Comparison of ENCODE assay signal across 17 cellular contexts in the genomic region with DNA sequence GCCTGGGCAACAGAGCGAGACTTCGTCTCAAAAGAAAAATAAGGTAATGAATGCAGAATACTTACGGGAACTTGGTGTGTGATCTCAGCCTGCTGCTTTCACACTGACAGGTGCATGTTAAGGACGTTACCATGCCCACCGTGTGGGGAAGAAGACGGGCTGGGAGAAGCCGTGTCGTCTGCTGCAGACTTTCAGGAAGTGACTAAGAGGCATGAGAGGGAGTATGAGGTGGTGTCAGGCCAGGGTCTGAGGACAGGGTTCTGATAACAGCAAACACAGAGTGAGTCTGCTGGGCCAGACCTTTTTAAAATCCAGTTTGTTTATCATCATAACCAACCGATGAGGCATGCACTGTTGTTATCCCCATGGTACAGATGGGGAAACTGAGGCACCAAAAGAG. TPM values are rescaled to one million over a fixed set of nuclear protein-coding genes. Genes with fewer than 3 reads are reported as not detected.
DNase-seq lines count a peak whose midpoint lies in the region; ATAC-seq, FAIRE-seq and TF ChIP-seq lines count a peak whose summit lies in the region.
"Had no signal": no experiment of that assay in that cellular context is flagged by ENCODE, and none has a peak within 500 bp of the region (broad histone marks: within the 10 kb centered on the region; RNA-seq: fewer than 3 reads in every experiment).

No MANE protein-coding gene starts in this region.

- DNase-seq in SK-N-SH (no peak), OCI-M1 (lab: John Stamatoyannopoulos, UW) (peak; percentile 52), bronchial epithelial cell (ENCODE audit: low read depth) (peak; percentile 25), erythroblast (lab: John Stamatoyannopoulos, UW) (no peak), NCI-H446 treated with DMSO at 0.1 percent for 48 hours (lab: John Stamatoyannopoulos, UW) (no peak), left ventricle myocardium superior (no peak)
- DNase-seq in stimulated activated CD4-positive, alpha-beta T cell treated with anti-CD3 and anti-CD28 coated beads, Interleukin-15, amount 100 ng/mL, for 24 hours, result peak; percentile 37
- DNase-seq: activated CD4-positive, alpha-beta T cell treated with anti-CD3 and anti-CD28 coated beads for 4 hours; foreskin melanocyte; GOT3; left cardiac atrium; natural killer cell; NCI-H1436; NCI-H748 treated with DMSO at 0.1 percent for 48 hours had no signal

- ATAC-seq in SK-N-SH treated with all-trans-retinoic acid at 6 μM for 48 hours, result peak; percentile 32; the same call in 2 of the 3 replicates
- ATAC-seq in left ventricle myocardium superior, result no peak
- ATAC-seq: left cardiac atrium had no signal

- intact Hi-C loops in left ventricle myocardium superior (cut with micrococcal nuclease), result no loop called here

- POLR2A ChIA-PET in SK-N-SH (lab: Yijun Ruan, JAX), result no interaction called here

- H3K9me2 ChIP-seq in SK-N-SH, result no peaks in the 10 kb centered on the region

- no peak for TF ChIP-seq RAD21 in SK-N-SH (IDR thresholded peaks at IDR 0.05; ENCODE audit: low read length)

- no peak overlapping the region for H3K27ac ChIP-seq in SK-N-SH (ENCODE audit: low read depth in 2 of 2, low read length in 1 of 2)
- H3K27ac ChIP-seq: upper lobe of left lung had no signal

- no peak for TF ChIP-seq POLR2A in erythroblast (IDR thresholded peaks at IDR 0.05; ENCODE audit: low read length)

- CTCF ChIA-PET in SK-N-SH (lab: Yijun Ruan, JAX), result interaction anchor here (2.7 kb wide), 1 partner anchor 86 kb away, joined by 12 read pairs; no protein-coding TSS in a partner anchor

- FAIRE-seq in bronchial epithelial cell (lab: Jason Lieb, UNC), result no peak
- FAIRE-seq: A204.1 had no signal

- no peak overlapping the region for H3K4me2 ChIP-seq in SK-N-SH

- WGBS in SK-N-SH (ENCODE audit: low lambda C conversion rate), result 61% methylated on average over 9 of the region's 9 CpGs

- H3K9ac ChIP-seq in SK-N-SH, result no peak overlapping the region

- H3K36me3 ChIP-seq in SK-N-SH (replicated peaks in 1 of 2; ENCODE audit: control insufficient read depth in 1 of 2, insufficient read depth in 2 of 2, low read length in 1 of 2) (peaks cover 0 to 7% of the 10 kb centered on the region in 2 experiments), bronchial epithelial cell (ENCODE audit: control insufficient read depth, insufficient read depth, low read length) (no peaks in the 10 kb centered on the region)

- H3K9me3 ChIP-seq in SK-N-SH, result no peaks in the 10 kb centered on the region
- H3K9me3 ChIP-seq: upper lobe of left lung had no signal

- no peak for TF ChIP-seq EP300 in SK-N-SH (IDR thresholded peaks at IDR 0.05; ENCODE audit: borderline replicate concordance in 1 of 2, low read depth in 1 of 2, low read length in 1 of 2)

- no peaks in the 10 kb centered on the region for H3F3A ChIP-seq in SK-N-SH (replicated peaks; ENCODE audit: insufficient read depth)

- no peaks in the 10 kb centered on the region for H3K79me2 ChIP-seq in SK-N-SH (ENCODE audit: insufficient read depth)

- TF ChIP-seq CTCF in SK-N-SH (IDR thresholded peaks at IDR 0.05) (no peak), bronchial epithelial cell (IDR thresholded peaks at IDR 0.05; ENCODE audit: insufficient read depth, low read length, severe bottlenecking) (no peak)

- no peaks in the 10 kb centered on the region for H4K20me1 ChIP-seq in SK-N-SH (ENCODE audit: insufficient read depth)

- no peak overlapping the region for H2AFZ ChIP-seq in SK-N-SH (ENCODE audit: low read depth)

- H3K4me3 ChIP-seq in SK-N-SH (ENCODE audit: low read depth in 2 of 2, low read length in 1 of 2) (no peak overlapping the region), bronchial epithelial cell (ENCODE audit: low read depth, low read length) (no peak overlapping the region)
- H3K4me3 ChIP-seq: upper lobe of left lung had no signal

- H3K27me3 ChIP-seq in SK-N-SH (ENCODE audit: insufficient read depth) (peaks cover under 1% of the 10 kb centered on the region; the same call in 1 of the 2 replicates), bronchial epithelial cell (ENCODE audit: control insufficient read depth, insufficient read depth, low read length) (no peaks in the 10 kb centered on the region)
- H3K27me3 ChIP-seq: upper lobe of left lung had no signal

- no peaks in the 10 kb centered on the region for H3K4me1 ChIP-seq in SK-N-SH (ENCODE audit: control insufficient read depth in 1 of 2, insufficient read depth in 2 of 2, low read depth in 1 of 2, low read length in 1 of 2)

TF ChIP-seq in SK-N-SH treated with all-trans-retinoic acid at 6 μM for 48 hours, 23 proteins besides CTCF, POLR2A, EP300 and RAD21 (continues in another document):
- TF ChIP-seq, protein P1, sequence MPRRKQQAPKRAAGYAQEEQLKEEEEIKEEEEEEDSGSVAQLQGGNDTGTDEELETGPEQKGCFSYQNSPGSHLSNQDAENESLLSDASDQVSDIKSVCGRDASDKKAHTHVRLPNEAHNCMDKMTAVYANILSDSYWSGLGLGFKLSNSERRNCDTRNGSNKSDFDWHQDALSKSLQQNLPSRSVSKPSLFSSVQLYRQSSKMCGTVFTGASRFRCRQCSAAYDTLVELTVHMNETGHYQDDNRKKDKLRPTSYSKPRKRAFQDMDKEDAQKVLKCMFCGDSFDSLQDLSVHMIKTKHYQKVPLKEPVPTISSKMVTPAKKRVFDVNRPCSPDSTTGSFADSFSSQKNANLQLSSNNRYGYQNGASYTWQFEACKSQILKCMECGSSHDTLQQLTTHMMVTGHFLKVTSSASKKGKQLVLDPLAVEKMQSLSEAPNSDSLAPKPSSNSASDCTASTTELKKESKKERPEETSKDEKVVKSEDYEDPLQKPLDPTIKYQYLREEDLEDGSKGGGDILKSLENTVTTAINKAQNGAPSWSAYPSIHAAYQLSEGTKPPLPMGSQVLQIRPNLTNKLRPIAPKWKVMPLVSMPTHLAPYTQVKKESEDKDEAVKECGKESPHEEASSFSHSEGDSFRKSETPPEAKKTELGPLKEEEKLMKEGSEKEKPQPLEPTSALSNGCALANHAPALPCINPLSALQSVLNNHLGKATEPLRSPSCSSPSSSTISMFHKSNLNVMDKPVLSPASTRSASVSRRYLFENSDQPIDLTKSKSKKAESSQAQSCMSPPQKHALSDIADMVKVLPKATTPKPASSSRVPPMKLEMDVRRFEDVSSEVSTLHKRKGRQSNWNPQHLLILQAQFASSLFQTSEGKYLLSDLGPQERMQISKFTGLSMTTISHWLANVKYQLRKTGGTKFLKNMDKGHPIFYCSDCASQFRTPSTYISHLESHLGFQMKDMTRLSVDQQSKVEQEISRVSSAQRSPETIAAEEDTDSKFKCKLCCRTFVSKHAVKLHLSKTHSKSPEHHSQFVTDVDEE (CRISPR knock-in tag; IDR thresholded peaks at IDR 0.05), result no peak
- TF ChIP-seq CSDC2 (CRISPR knock-in tag; IDR thresholded peaks at IDR 0.05), result no peak
- no peak for TF ChIP-seq SNAI2 (CRISPR knock-in tag; IDR thresholded peaks at IDR 0.05)
- TF ChIP-seq RARB (CRISPR knock-in tag; IDR thresholded peaks at IDR 0.05), result no peak
- TF ChIP-seq GLIS3 (CRISPR knock-in tag; IDR thresholded peaks at IDR 0.05), result no peak

TF ChIP-seq in SK-N-SH, 30 proteins besides CTCF, POLR2A, EP300 and RAD21 (continues in another document):
- TF ChIP-seq YY1 (IDR thresholded peaks at IDR 0.05; ENCODE audit: low read depth) (no peak), MEF2A (IDR thresholded peaks at IDR 0.05; ENCODE audit: borderline replicate concordance, low read depth) (no peak), EZH2phosphoT487 (IDR thresholded peaks at IDR 0.05; ENCODE audit: borderline replicate concordance, low read depth) (no peak), GATA2 (CRISPR knock-in tag; IDR thresholded peaks at IDR 0.05) (no peak), TEAD4 (IDR thresholded peaks at IDR 0.05; ENCODE audit: borderline replicate concordance, insufficient read depth) (no peak), FOXJ3 (CRISPR knock-in tag; IDR thresholded peaks at IDR 0.05) (no peak), RCOR1 (IDR thresholded peaks at IDR 0.05; ENCODE audit: low read length) (no peak), FOSL2 (IDR thresholded peaks at IDR 0.05; ENCODE audit: borderline replicate concordance, low read depth) (no peak), MXI1 (IDR thresholded peaks at IDR 0.05; ENCODE audit: low read depth, low read length) (no peak)

RNA-seq across cellular contexts. Expression of gene GALP, which starts 13.6 kb away (rescaled TPM):
- polyA plus RNA-seq in SK-N-SH (2012; rRNA removed), result not detected in 2 replicates
- polyA plus RNA-seq in SK-N-SH (2012; cell fraction: cytosol; rRNA removed), result not detected in 2 replicates
- polyA plus RNA-seq in SK-N-SH (2012; cell fraction: nucleus; rRNA removed), result not detected in 2 replicates
- total RNA-seq in bronchial epithelial cell (not detected in 2 replicates), left ventricle myocardium superior (not detected)
- total RNA-seq: left cardiac atrium, natural killer cell, upper lobe of left lung had no signal

RNA-seq across cellular contexts. Expression of gene ZNF444, which starts 21.2 kb away (rescaled TPM):
- 21.8 and 23.2 TPM in 2 replicates for polyA plus RNA-seq in SK-N-SH (2012; rRNA removed)
- 9.6 and 13.9 TPM in 2 replicates for polyA plus RNA-seq in SK-N-SH (2012; cell fraction: cytosol; rRNA removed)
- polyA plus RNA-seq in SK-N-SH (2012; cell fraction: nucleus; rRNA removed), result 68.1 and 90.5 TPM in 2 replicates
- total RNA-seq in bronchial epithelial cell (4.2 and 7.0 TPM in 2 replicates), left ventricle myocardium superior (23.9 TPM)

RNA-seq across cellular contexts. Expression of gene ZSCAN5B, which starts 35.3 kb away (rescaled TPM):
- polyA plus RNA-seq in SK-N-SH (2012; rRNA removed), result not detected in 2 replicates
- polyA plus RNA-seq in SK-N-SH (2012; cell fraction: cytosol; rRNA removed), result not detected in 2 replicates
- polyA plus RNA-seq in SK-N-SH (2012; cell fraction: nucleus; rRNA removed), result not detected in 2 replicates
- total RNA-seq in bronchial epithelial cell (not detected in 2 replicates), left ventricle myocardium superior (not detected)
- total RNA-seq: left cardiac atrium, natural killer cell, upper lobe of left lung had no signal

RNA-seq across cellular contexts. Expression of gene ZSCAN5C, which starts 39.8 kb away (rescaled TPM):
- not detected in 2 replicates for polyA plus RNA-seq in SK-N-SH (2012; rRNA removed)
- not detected in 2 replicates for polyA plus RNA-seq in SK-N-SH (2012; cell fraction: cytosol; rRNA removed)
- polyA plus RNA-seq in SK-N-SH (2012; cell fraction: nucleus; rRNA removed), result not detected in 2 replicates
- total RNA-seq in bronchial epithelial cell (not detected in 2 replicates), left ventricle myocardium superior (not detected)
- total RNA-seq: left cardiac atrium, natural killer cell, upper lobe of left lung had no signal

RNA-seq across cellular contexts. Expression of gene ZNF787, which starts 41.2 kb away (rescaled TPM):
- 14.3 and 16.0 TPM in 2 replicates for polyA plus RNA-seq in SK-N-SH (2012; rRNA removed)
- polyA plus RNA-seq in SK-N-SH (2012; cell fraction: cytosol; rRNA removed), result 5.9 and 10.5 TPM in 2 replicates
- 23.9 and 26.9 TPM in 2 replicates for polyA plus RNA-seq in SK-N-SH (2012; cell fraction: nucleus; rRNA removed)
- total RNA-seq in bronchial epithelial cell (32.6 and 43.0 TPM in 2 replicates), left ventricle myocardium superior (33.8 TPM)

Comparison
In these comparisons a context has a peak if more than half of its experiments do, and no peak if none do; other contexts are left out.
1. DNase-seq: peak in OCI-M1 (single experiment), bronchial epithelial cell (single experiment) and stimulated activated CD4-positive, alpha-beta T cell treated with anti-CD3 and anti-CD28 coated beads, Interleukin-15, amount 100 ng/mL, for 24 hours (single experiment); none in SK-N-SH (single experiment), erythroblast (0 of 2), NCI-H446 treated with DMSO at 0.1 percent for 48 hours (single experiment) and left ventricle myocardium superior (single experiment).